ENCODE assay signal across 21 cellular contexts in genomic region chr15:98440917-98441316, GRCh38.
DNase-seq lines count a peak whose midpoint lies in the region; ATAC-seq, FAIRE-seq and TF ChIP-seq lines count a peak whose summit lies in the region.
"Had no signal": no experiment of that assay in that cellular context is flagged by ENCODE, and none has a peak within 500 bp of the region (broad histone marks: within the 10 kb centered on the region; RNA-seq: fewer than 3 reads in every experiment).

No MANE protein-coding gene starts in this region.

- H3K27ac ChIP-seq in foreskin keratinocyte, result no peak overlapping the region
- H3K27ac ChIP-seq in CD8-positive, alpha-beta T cell (ENCODE audit: low read depth, low read length), result no peak overlapping the region
- H3K27ac ChIP-seq: esophagus squamous epithelium, left lung, vagina had no signal

- no peaks in the 10 kb centered on the region for H3K36me3 ChIP-seq in H7 (replicated peaks; ENCODE audit: control insufficient read depth, insufficient read depth, low read length)
- no peaks in the 10 kb centered on the region for H3K36me3 ChIP-seq in CD8-positive, alpha-beta T cell (ENCODE audit: insufficient read depth, low read length)
- H3K36me3 ChIP-seq: esophagus squamous epithelium, left lung, vagina had no signal

- intact Hi-C loops in CD8-positive, alpha-beta T cell (cut with DNase I, micrococcal nuclease), result loop anchor here (5.0 to 10.0 kb wide), 2 partner anchors 634 to 771 kb away; no protein-coding TSS in a partner anchor

- H3K36me3 Mint-ChIP-seq in CD8-positive, alpha-beta T cell, result no peaks in the 10 kb centered on the region
- H3K36me3 Mint-ChIP-seq in mesothelial cell of epicardium, result no peaks in the 10 kb centered on the region
- no peaks in the 10 kb centered on the region for H3K36me3 Mint-ChIP-seq in activated naive CD4-positive, alpha-beta T cell treated with anti-CD3 and anti-CD28 coated beads, Interleukin-2, amount 50 U/mL, for 72 hours
- H3K36me3 Mint-ChIP-seq: naive thymus-derived CD4-positive, alpha-beta T cell had no signal

- H3K9me3 ChIP-seq in CD8-positive, alpha-beta T cell (ENCODE audit: low read length), result no peaks in the 10 kb centered on the region
- H3K9me3 ChIP-seq: esophagus squamous epithelium, left lung, vagina had no signal

- TF ChIP-seq POLR2A in GM12891 (IDR thresholded peaks at IDR 0.05; ENCODE audit: low read depth, low read length), result no peak

- no peak overlapping the region for H3K27ac Mint-ChIP-seq in CD8-positive, alpha-beta T cell
- no peak overlapping the region for H3K27ac Mint-ChIP-seq in mesothelial cell of epicardium
- H3K27ac Mint-ChIP-seq in activated naive CD4-positive, alpha-beta T cell treated with anti-CD3 and anti-CD28 coated beads, Interleukin-2, amount 50 U/mL, for 72 hours, result no peak overlapping the region
- H3K27ac Mint-ChIP-seq: activated CD4-positive, alpha-beta T cell treated with anti-CD3 and anti-CD28 coated beads for 36 hours; naive thymus-derived CD4-positive, alpha-beta T cell had no signal

- H3K4me3 Mint-ChIP-seq in CD8-positive, alpha-beta T cell, result no peak overlapping the region
- no peak overlapping the region for H3K4me3 Mint-ChIP-seq in mesothelial cell of epicardium
- H3K4me3 Mint-ChIP-seq: activated CD4-positive, alpha-beta T cell treated with anti-CD3 and anti-CD28 coated beads for 36 hours; naive thymus-derived CD4-positive, alpha-beta T cell had no signal

- DNase-seq in H7 (peak; percentile 16), foreskin keratinocyte (peak in 1 of 2 donors; percentile 32), GM12891 (ENCODE audit: insufficient read length, low spot score) (no peak), mesothelial cell of epicardium (ENCODE audit: low spot score in 2 of 2, unreplicated experiment in 2 of 2) (no peak)
- no peak for DNase-seq in CD8-positive, alpha-beta T cell
- no peak for DNase-seq in activated naive CD4-positive, alpha-beta T cell treated with anti-CD3 and anti-CD28 coated beads, Interleukin-2, amount 50 U/mL, for 72 hours (ENCODE audit: low spot score in 2 of 2)
- DNase-seq: activated CD4-positive, alpha-beta T cell treated with anti-CD3 and anti-CD28 coated beads for 36 hours; activated T-cell treated with anti-CD3 and anti-CD28 coated beads, Interleukin-2, amount 50 U/mL, for 48 hours; DMS53; esophagus squamous epithelium; MM.1S; naive thymus-derived CD4-positive, alpha-beta T cell; NCI-H2227 treated with DMSO at 0.1 percent for 48 hours; right cardiac atrium; stimulated activated naive CD8-positive, alpha-beta T cell treated with anti-CD3 and anti-CD28 coated beads, Interleukin-15, Interleukin-2, amounts not matched to agents 100 U/mL and 50 U/mL, for 24 hours; SW 1271 had no signal

- H3K4me1 Mint-ChIP-seq in CD8-positive, alpha-beta T cell (ENCODE audit: low read depth), result no peaks in the 10 kb centered on the region
- H3K4me1 Mint-ChIP-seq in mesothelial cell of epicardium, result peaks cover 22% of the 10 kb centered on the region

- ATAC-seq in GM18508 (IDR thresholded peaks at IDR 0.05; ENCODE audit: insufficient read depth, unreplicated experiment) (peak; percentile 62), HG03442 (IDR thresholded peaks at IDR 0.05; ENCODE audit: unreplicated experiment) (peak; percentile 70), foreskin keratinocyte (peak; percentile 4)
- no peak for ATAC-seq in CD8-positive, alpha-beta T cell
- ATAC-seq in activated naive CD4-positive, alpha-beta T cell treated with anti-CD3 and anti-CD28 coated beads, Interleukin-2, amount 50 U/mL, for 72 hours, result no peak
- ATAC-seq: activated CD4-positive, alpha-beta T cell treated with anti-CD3 and anti-CD28 coated beads for 36 hours; left lung; naive thymus-derived CD4-positive, alpha-beta T cell; right cardiac atrium; stimulated activated naive CD8-positive, alpha-beta T cell treated with anti-CD3 and anti-CD28 coated beads, Interleukin-15, Interleukin-2, amounts not matched to agents 100 U/mL and 50 U/mL, for 24 hours had no signal

- H3K27me3 ChIP-seq in H7 (ENCODE audit: control insufficient read depth, insufficient read depth, low read length) (no peaks in the 10 kb centered on the region), foreskin keratinocyte (peaks cover 19% of the 10 kb centered on the region)
- H3K27me3 ChIP-seq in CD8-positive, alpha-beta T cell (ENCODE audit: insufficient read depth, low read length), result no peaks in the 10 kb centered on the region
- H3K27me3 ChIP-seq: vagina had no signal

- H3K4me1 ChIP-seq in foreskin keratinocyte, result no peaks in the 10 kb centered on the region
- H3K4me1 ChIP-seq in CD8-positive, alpha-beta T cell (ENCODE audit: insufficient read depth, low read length), result no peaks in the 10 kb centered on the region
- H3K4me1 ChIP-seq: left lung had no signal

- H3K9me3 Mint-ChIP-seq in CD8-positive, alpha-beta T cell, result no peaks in the 10 kb centered on the region
- no peaks in the 10 kb centered on the region for H3K9me3 Mint-ChIP-seq in mesothelial cell of epicardium
- no peaks in the 10 kb centered on the region for H3K9me3 Mint-ChIP-seq in activated naive CD4-positive, alpha-beta T cell treated with anti-CD3 and anti-CD28 coated beads, Interleukin-2, amount 50 U/mL, for 72 hours
- H3K9me3 Mint-ChIP-seq: naive thymus-derived CD4-positive, alpha-beta T cell had no signal

- TF ChIP-seq CTCF in foreskin keratinocyte (conservative IDR thresholded peaks at IDR 0.05) (no peak), mesothelial cell of epicardium (IDR thresholded peaks at IDR 0.05; ENCODE audit: unreplicated experiment) (no peak)
- no peak for TF ChIP-seq CTCF in CD8-positive, alpha-beta T cell (IDR thresholded peaks at IDR 0.05)

- POLR2A ChIA-PET in CD8-positive, alpha-beta T cell (lab: Charles Lee), result no interaction called here

- H3K4me3 ChIP-seq in H7 (ENCODE audit: insufficient read depth, low read depth, low read length), result no peak overlapping the region
- H3K4me3 ChIP-seq in CD8-positive, alpha-beta T cell (ENCODE audit: low read depth, low read length), result no peak overlapping the region
- H3K4me3 ChIP-seq: esophagus squamous epithelium, left lung, vagina had no signal

- peaks cover 6% of the 10 kb centered on the region for H3K27me3 Mint-ChIP-seq in CD8-positive, alpha-beta T cell (ENCODE audit: low read depth)
- peaks cover 7% of the 10 kb centered on the region for H3K27me3 Mint-ChIP-seq in mesothelial cell of epicardium (ENCODE audit: low read depth)

- FAIRE-seq in GM12891 (lab: Jason Lieb, UNC), result no peak
- FAIRE-seq: colon had no signal

- CTCF ChIA-PET in CD8-positive, alpha-beta T cell (lab: Charles Lee), result interaction anchor here (1.2 to 1.9 kb wide), 4 partner anchors 8 to 636 kb away, joined by 3 to 4 read pairs (median 4); no protein-coding TSS in a partner anchor

TF ChIP-seq in GM12891, 5 proteins besides CTCF, POLR2A, EP300 and RAD21:
- TF ChIP-seq SPI1 (IDR thresholded peaks at IDR 0.05; ENCODE audit: low read depth, low read length) (no peak), POLR2AphosphoS5 (IDR thresholded peaks at IDR 0.05; ENCODE audit: low read depth, low read length) (no peak), TAF1 (IDR thresholded peaks at IDR 0.05; ENCODE audit: low read depth, low read length) (no peak), PAX5 (IDR thresholded peaks at IDR 0.05; ENCODE audit: insufficient read depth, low read length, severe bottlenecking) (no peak), POU2F2 (IDR thresholded peaks at IDR 0.05; ENCODE audit: low read depth, low read length) (no peak)

Comparison
In these comparisons a context has a peak if more than half of its experiments do, and no peak if none do; other contexts are left out.
1. ATAC-seq: peak in GM18508 (single experiment), HG03442 (single experiment) and foreskin keratinocyte (single experiment); none in CD8-positive, alpha-beta T cell (single experiment) and activated naive CD4-positive, alpha-beta T cell treated with anti-CD3 and anti-CD28 coated beads, Interleukin-2, amount 50 U/mL, for 72 hours (0 of 2).